In genomic region chr10:30562787-30563186, GRCh38 we compare ENCODE assay signal across 18 cellular contexts.
DNase-seq lines count a peak whose midpoint lies in the region; ATAC-seq and TF ChIP-seq lines count a peak whose summit lies in the region.
"Had no signal": no experiment of that assay in that cellular context is flagged by ENCODE, and none has a peak within 500 bp of the region (broad histone marks: within the 10 kb centered on the region; RNA-seq: fewer than 3 reads in every experiment).

No MANE protein-coding gene starts in this region.

- H3K4me1 ChIP-seq in PC-3 (ENCODE audit: insufficient read depth, low read length) = no peaks in the 10 kb centered on the region
- H3K4me1 ChIP-seq: esophagus muscularis mucosa, left ventricle myocardium inferior, uterus had no signal

- intact Hi-C loops in PC-3 (cut with micrococcal nuclease) = no loop called here

- peaks cover 6% of the 10 kb centered on the region for H3K4me1 Mint-ChIP-seq in activated naive CD8-positive, alpha-beta T cell treated with anti-CD3 and anti-CD28 coated beads, Interleukin-2, amount 10 ng/mL, durations not matched to agents 7 days and 5 days

- H3K36me3 ChIP-seq in PC-3 (ENCODE audit: low read depth, low read length) = no peaks in the 10 kb centered on the region
- H3K36me3 ChIP-seq: cardiac muscle cell, esophagus muscularis mucosa, left ventricle myocardium inferior, uterus had no signal

- no peaks in the 10 kb centered on the region for H3K9me3 ChIP-seq in PC-3 (ENCODE audit: low read length)
- H3K9me3 ChIP-seq: esophagus muscularis mucosa, left ventricle myocardium inferior, uterus had no signal

- H2AFZ ChIP-seq in PC-3 (ENCODE audit: low read length) = no peak overlapping the region

- H3K9ac ChIP-seq in PC-3 (ENCODE audit: low read length) = no peak overlapping the region

- DNase-seq in activated naive CD4-positive, alpha-beta T cell treated with anti-CD3 and anti-CD28 coated beads, Interleukin-2, amount 50 U/mL, for 72 hours (ENCODE audit: low spot score in 2 of 2) = peak in 1 of 2 donors; percentile 66
- DNase-seq in activated naive CD4-positive, alpha-beta T cell treated with Interleukin-2 at 50 U/mL for 16 hours = no peak
- peak; percentile 11 for DNase-seq in PC-3
- DNase-seq in activated naive CD8-positive, alpha-beta T cell treated with anti-CD3 and anti-CD28 coated beads, Interleukin-2, amount 10 ng/mL, durations not matched to agents 7 days and 5 days = no peak
- DNase-seq in stimulated activated CD8-positive, alpha-beta memory T cell treated with anti-CD3 and anti-CD28 coated beads, Interleukin-7, amount 100 ng/mL, for 48 hours (ENCODE audit: extremely low read depth in 1 of 2, low read depth in 1 of 2) = peak; percentile 14 to 47
- DNase-seq in ACHN = no peak
- DNase-seq: DMS79 treated with DMSO at 0.1 percent for 48 hours, left ventricle myocardium inferior, MM.1S, NCI-H187, NCI-H226, retina, SW 1271, uterus had no signal

- no peaks in the 10 kb centered on the region for H3K27me3 ChIP-seq in PC-3 (ENCODE audit: low read length)
- H3K27me3 ChIP-seq: cardiac muscle cell, esophagus muscularis mucosa, uterus had no signal

- in situ Hi-C loops in ACHN (cut with HindIII; ENCODE audit: low pct_ligation_motif_present, low pct_unique_long_range_greater_than_20kb, low sequenced_read_pairs) = no loop called here

- TF ChIP-seq CTCF in PC-3 (conservative IDR thresholded peaks at IDR 0.05; ENCODE audit: low read depth, low read length) = no peak

- no peak overlapping the region for H3K4me3 Mint-ChIP-seq in activated naive CD8-positive, alpha-beta T cell treated with anti-CD3 and anti-CD28 coated beads, Interleukin-2, amount 10 ng/mL, durations not matched to agents 7 days and 5 days

- no peak overlapping the region for H3K27ac Mint-ChIP-seq in activated naive CD4-positive, alpha-beta T cell treated with anti-CD3 and anti-CD28 coated beads, Interleukin-2, amount 50 U/mL, for 72 hours
- H3K27ac Mint-ChIP-seq in activated naive CD8-positive, alpha-beta T cell treated with anti-CD3 and anti-CD28 coated beads, Interleukin-2, amount 10 ng/mL, durations not matched to agents 7 days and 5 days = no peak overlapping the region

- no peak overlapping the region for H3K4me2 ChIP-seq in PC-3 (ENCODE audit: low read length)

- H3K27ac ChIP-seq in PC-3 (ENCODE audit: low read length) = no peak overlapping the region
- H3K27ac ChIP-seq: cardiac muscle cell, esophagus muscularis mucosa, left ventricle myocardium inferior, uterus had no signal

- H3K4me3 ChIP-seq in PC-3 (ENCODE audit: low read length) = no peak overlapping the region
- H3K4me3 ChIP-seq: cardiac muscle cell, esophagus muscularis mucosa, left ventricle myocardium inferior, uterus had no signal

- no peaks in the 10 kb centered on the region for H3K79me2 ChIP-seq in PC-3 (ENCODE audit: low read length)

- CTCF ChIA-PET in PC-3 (lab: Charles Lee) = no interaction called here

- POLR2A ChIA-PET in PC-3 (lab: Charles Lee; ENCODE audit: unreplicated experiment) = no interaction called here
- POLR2A ChIA-PET in activated naive CD8-positive, alpha-beta T cell treated with anti-CD3 and anti-CD28 coated beads, Interleukin-2, amount 10 ng/mL, durations not matched to agents 7 days and 5 days (lab: Charles Lee) = no interaction called here

- H3K36me3 Mint-ChIP-seq in activated naive CD4-positive, alpha-beta T cell treated with anti-CD3 and anti-CD28 coated beads, Interleukin-2, amount 50 U/mL, for 72 hours = no peaks in the 10 kb centered on the region
- H3K36me3 Mint-ChIP-seq in activated naive CD8-positive, alpha-beta T cell treated with anti-CD3 and anti-CD28 coated beads, Interleukin-2, amount 10 ng/mL, durations not matched to agents 7 days and 5 days = no peaks in the 10 kb centered on the region

- H3F3A ChIP-seq in PC-3 (ENCODE audit: low read length, unreplicated experiment) = no peaks in the 10 kb centered on the region

- BruUV-seq in PC-3 (replicated peaks; lab: Mats Ljungman, UMichigan) = no TSS peak

- H3K9me2 ChIP-seq in PC-3 (replicated peaks; ENCODE audit: low read length) = no peaks in the 10 kb centered on the region

- H3K27me3 Mint-ChIP-seq in activated naive CD8-positive, alpha-beta T cell treated with anti-CD3 and anti-CD28 coated beads, Interleukin-2, amount 10 ng/mL, durations not matched to agents 7 days and 5 days = peaks cover 7% of the 10 kb centered on the region

- peak; percentile 89 to 99 for ATAC-seq in activated naive CD4-positive, alpha-beta T cell treated with anti-CD3 and anti-CD28 coated beads, Interleukin-2, amount 50 U/mL, for 72 hours
- no peak for ATAC-seq in PC-3
- ATAC-seq in activated naive CD8-positive, alpha-beta T cell treated with anti-CD3 and anti-CD28 coated beads, Interleukin-2, amount 10 ng/mL, durations not matched to agents 7 days and 5 days (ENCODE audit: low read depth) = peak; percentile 76
- no peak for ATAC-seq in GM18520 (IDR thresholded peaks at IDR 0.05; ENCODE audit: unreplicated experiment)
- ATAC-seq: HepG2 had no signal

- no peaks in the 10 kb centered on the region for H4K20me1 ChIP-seq in PC-3 (ENCODE audit: low read length)

- H3K9me3 Mint-ChIP-seq in activated naive CD4-positive, alpha-beta T cell treated with anti-CD3 and anti-CD28 coated beads, Interleukin-2, amount 50 U/mL, for 72 hours = no peaks in the 10 kb centered on the region
- no peaks in the 10 kb centered on the region for H3K9me3 Mint-ChIP-seq in activated naive CD8-positive, alpha-beta T cell treated with anti-CD3 and anti-CD28 coated beads, Interleukin-2, amount 10 ng/mL, durations not matched to agents 7 days and 5 days

Comparison
In these comparisons a context has a peak if more than half of its experiments do, and no peak if none do; other contexts are left out.
1. ATAC-seq: peak in activated naive CD4-positive, alpha-beta T cell treated with anti-CD3 and anti-CD28 coated beads, Interleukin-2, amount 50 U/mL, for 72 hours (2 of 2) and activated naive CD8-positive, alpha-beta T cell treated with anti-CD3 and anti-CD28 coated beads, Interleukin-2, amount 10 ng/mL, durations not matched to agents 7 days and 5 days (single experiment); none in PC-3 (single experiment) and GM18520 (single experiment).
2. DNase-seq: peak in PC-3 (single experiment) and stimulated activated CD8-positive, alpha-beta memory T cell treated with anti-CD3 and anti-CD28 coated beads, Interleukin-7, amount 100 ng/mL, for 48 hours (2 of 2); none in activated naive CD4-positive, alpha-beta T cell treated with Interleukin-2 at 50 U/mL for 16 hours (single experiment), activated naive CD8-positive, alpha-beta T cell treated with anti-CD3 and anti-CD28 coated beads, Interleukin-2, amount 10 ng/mL, durations not matched to agents 7 days and 5 days (single experiment) and ACHN (single experiment).